In genomic region chr1:236039736-236040670, GRCh38 we compare ENCODE assay signal across 1 cellular context.
A peak's percentile ranks its signal among the peaks of the same experiment; 100 is the strongest.
TF ChIP-seq lines count a peak whose summit lies in the region.

No MANE protein-coding gene starts in this region.

TF ChIP-seq in HepG2, 621 proteins besides CTCF, POLR2A, EP300 and RAD21 (continued from another document and continues in another):
- TF ChIP-seq ZNF724P (CRISPR knock-in tag; IDR thresholded peaks at IDR 0.05; ENCODE audit: borderline replicate concordance) (no peak; the same call in 1 of the 2 replicates), SALL1 (CRISPR knock-in tag; IDR thresholded peaks at IDR 0.05) (peak; percentile 85), STAT6 (CRISPR knock-in tag; IDR thresholded peaks at IDR 0.05; ENCODE audit: borderline replicate concordance) (no peak), CCDC6 (CRISPR knock-in tag; IDR thresholded peaks at IDR 0.05) (no peak), ZNF383 (CRISPR knock-in tag; IDR thresholded peaks at IDR 0.05; ENCODE audit: borderline replicate concordance) (no peak), ZNF639 (CRISPR knock-in tag; conservative IDR thresholded peaks at IDR 0.05) (no peak), ZNF496 (CRISPR knock-in tag; IDR thresholded peaks at IDR 0.05; ENCODE audit: insufficient replicate concordance) (no peak), ZNF761 (CRISPR knock-in tag; conservative IDR thresholded peaks at IDR 0.05) (no peak), REL (CRISPR knock-in tag; conservative IDR thresholded peaks at IDR 0.05) (no peak), ZNF598 (CRISPR knock-in tag; IDR thresholded peaks at IDR 0.05; ENCODE audit: borderline replicate concordance) (0 out of 2 replicates have a peak, but pooled peaks have one; percentile 30), CEBPG (CRISPR knock-in tag; IDR thresholded peaks at IDR 0.05) (peak; percentile 79), KLF9 (CRISPR knock-in tag; IDR thresholded peaks at IDR 0.05; ENCODE audit: low read depth) (no peak), ZNF24 (IDR thresholded peaks at IDR 0.05) (no peak), HOXA5 (CRISPR knock-in tag; IDR thresholded peaks at IDR 0.05) (no peak), E2F5 (CRISPR knock-in tag; conservative IDR thresholded peaks at IDR 0.05) (no peak), WIZ (CRISPR knock-in tag; IDR thresholded peaks at IDR 0.05) (no peak), TERF1 (CRISPR knock-in tag; IDR thresholded peaks at IDR 0.05) (no peak), HNF1B (CRISPR knock-in tag; IDR thresholded peaks at IDR 0.05) (no peak), KDM5A (IDR thresholded peaks at IDR 0.05; ENCODE audit: borderline replicate concordance, low read length) (no peak), ZNF564 (CRISPR knock-in tag; IDR thresholded peaks at IDR 0.05) (no peak), IRF1 (CRISPR knock-in tag; IDR thresholded peaks at IDR 0.05; ENCODE audit: low read depth) (no peak), SRSF1 (optimal IDR thresholded peaks at IDR 0.05; ENCODE audit: low read depth, low read length) (no peak), ZNF558 (CRISPR knock-in tag; IDR thresholded peaks at IDR 0.05; ENCODE audit: borderline replicate concordance) (no peak), ZNF333 (CRISPR knock-in tag; IDR thresholded peaks at IDR 0.05; ENCODE audit: borderline replicate concordance) (no peak), DNMT3B (CRISPR knock-in tag; conservative IDR thresholded peaks at IDR 0.05) (no peak), DPF2 (CRISPR knock-in tag; IDR thresholded peaks at IDR 0.05; ENCODE audit: borderline replicate concordance, low read depth) (peak; percentile 48; the same call in 1 of the 2 replicates), NFIB (CRISPR knock-in tag; IDR thresholded peaks at IDR 0.05; ENCODE audit: borderline replicate concordance) (no peak), ZNF407 (CRISPR knock-in tag; IDR thresholded peaks at IDR 0.05; ENCODE audit: not compliant biosample characterization) (no peak), ATF3 (CRISPR knock-in tag; IDR thresholded peaks at IDR 0.05) (0 out of 2 replicates have a peak, but pooled peaks have one; percentile 22), BCLAF1 (IDR thresholded peaks at IDR 0.05) (no peak), NONO (IDR thresholded peaks at IDR 0.05) (no peak), NONO (CRISPR knock-in tag; conservative IDR thresholded peaks at IDR 0.05) (no peak; the same call in 1 of the 2 replicates), U2AF2 (IDR thresholded peaks at IDR 0.05; ENCODE audit: low read depth, low read length) (no peak), ZNF12 (CRISPR knock-in tag; IDR thresholded peaks at IDR 0.05) (no peak), ZNF747 (CRISPR knock-in tag; IDR thresholded peaks at IDR 0.05; ENCODE audit: borderline replicate concordance) (no peak), ZNF772 (CRISPR knock-in tag; IDR thresholded peaks at IDR 0.05) (peak; percentile 41; the same call in 1 of the 2 replicates), GABPB1 (CRISPR knock-in tag; IDR thresholded peaks at IDR 0.05) (no peak), SMAD1 (CRISPR knock-in tag; IDR thresholded peaks at IDR 0.05; ENCODE audit: borderline replicate concordance, low read depth) (no peak), RELA (CRISPR knock-in tag; IDR thresholded peaks at IDR 0.05) (no peak)
